Comparison of ENCODE assay signal across 17 cellular contexts in genomic region chr4:5969336-5969735, GRCh38. TPM values are rescaled to one million over a fixed set of nuclear protein-coding genes. Genes with fewer than 3 reads are reported as not detected.
A peak's percentile ranks its signal among the peaks of the same experiment; 100 is the strongest.
DNase-seq lines count a peak whose midpoint lies in the region; ATAC-seq and TF ChIP-seq lines count a peak whose summit lies in the region.
"Had no signal": no experiment of that assay in that cellular context is flagged by ENCODE, and none has a peak within 500 bp of the region (broad histone marks: within the 10 kb centered on the region; RNA-seq: fewer than 3 reads in every experiment).

No MANE protein-coding gene starts in this region.

- TF ChIP-seq CTCF in natural killer cell (IDR thresholded peaks at IDR 0.05), result no peak
- no peak for TF ChIP-seq CTCF in sigmoid colon (IDR thresholded peaks at IDR 0.05)

- H3K27me3 ChIP-seq in sigmoid colon, result peaks cover 6 to 37% (median 13%) of the 10 kb centered on the region in 3 donors

- H3K9me3 ChIP-seq in sigmoid colon, result no peaks in the 10 kb centered on the region
- H3K9me3 ChIP-seq: A549, HAP-1 had no signal

- intact Hi-C loops in natural killer cell (cut with micrococcal nuclease) (no loop called here), sigmoid colon (cut with DNase I) (no loop called here)

- no peaks in the 10 kb centered on the region for H3K9me3 Mint-ChIP-seq in natural killer cell treated with Interleukin-12 subunit alpha and Interleukin-12 subunit beta and Interleukin-15 and Interleukin-18, amount 100 ng/mL, for 72 hours
- H3K9me3 Mint-ChIP-seq in natural killer cell, result no peaks in the 10 kb centered on the region

- H3K36me3 ChIP-seq in sigmoid colon, result no peaks in the 10 kb centered on the region
- H3K36me3 ChIP-seq: HAP-1 had no signal

- H3K4me3 ChIP-seq in sigmoid colon, result no peak overlapping the region
- H3K4me3 ChIP-seq: A549, GM12878, HAP-1 had no signal

- no peak for TF ChIP-seq POLR2A in sigmoid colon (IDR thresholded peaks at IDR 0.05)

- H3K27me3 Mint-ChIP-seq in natural killer cell treated with Interleukin-12 subunit alpha and Interleukin-12 subunit beta and Interleukin-15 and Interleukin-18, amount 100 ng/mL, for 72 hours, result peaks cover 0 to 3% of the 10 kb centered on the region in 2 donors
- no peaks in the 10 kb centered on the region for H3K27me3 Mint-ChIP-seq in natural killer cell (ENCODE audit: low read depth in 2 of 2)

- H3K4me1 ChIP-seq in sigmoid colon, result no peaks in the 10 kb centered on the region
- H3K4me1 ChIP-seq: A549, HAP-1 had no signal

- 74 to 89% methylated on average over 5 of the region's 5 CpGs for WGBS in sigmoid colon, 2 donors

- no peak overlapping the region for H3K4me3 Mint-ChIP-seq in natural killer cell treated with Interleukin-12 subunit alpha and Interleukin-12 subunit beta and Interleukin-15 and Interleukin-18, amount 100 ng/mL, for 72 hours
- H3K4me3 Mint-ChIP-seq in natural killer cell, result no peak overlapping the region
- H3K4me3 Mint-ChIP-seq: CD4-positive, alpha-beta memory T cell had no signal

- DNase-seq in activated CD8-positive, alpha-beta memory T cell treated with anti-CD3 and anti-CD28 coated beads, Interleukin-2, amount 50 U/mL, for 48 hours, result peak; percentile 13
- no peak for DNase-seq in activated CD8-positive, alpha-beta memory T cell treated with anti-CD3 and anti-CD28 coated beads, Interleukin-2, amount 50 U/mL, for 4 hours
- peak; percentile 29 for DNase-seq in natural killer cell treated with Interleukin-12 subunit alpha and Interleukin-12 subunit beta and Interleukin-15 and Interleukin-18, amount 100 ng/mL, for 72 hours (ENCODE audit: low spot score)
- DNase-seq in natural killer cell, result no peak
- DNase-seq in sigmoid colon, result peak; percentile 34
- DNase-seq in activated CD4-positive, CD25-positive, alpha-beta regulatory T cell treated with anti-CD3 and anti-CD28 coated beads, Interleukin-2, amount 50 U/mL, for 72 hours, result no peak
- DNase-seq in activated naive CD4-positive, alpha-beta T cell treated with Interleukin-2 at 50 U/mL for 16 hours, result no peak
- DNase-seq: AML-193; CD4-positive, alpha-beta memory T cell; DMS79 treated with DMSO at 0.1 percent for 48 hours had no signal

- H3K4me1 Mint-ChIP-seq in natural killer cell treated with Interleukin-12 subunit alpha and Interleukin-12 subunit beta and Interleukin-15 and Interleukin-18, amount 100 ng/mL, for 72 hours (ENCODE audit: low read depth in 2 of 2), result no peaks in the 10 kb centered on the region
- no peaks in the 10 kb centered on the region for H3K4me1 Mint-ChIP-seq in natural killer cell
- H3K4me1 Mint-ChIP-seq: CD4-positive, alpha-beta memory T cell had no signal

- H3K27ac Mint-ChIP-seq in natural killer cell treated with Interleukin-12 subunit alpha and Interleukin-12 subunit beta and Interleukin-15 and Interleukin-18, amount 100 ng/mL, for 72 hours, result no peak overlapping the region
- H3K27ac Mint-ChIP-seq in natural killer cell, result no peak overlapping the region

- ATAC-seq in natural killer cell treated with Interleukin-12 subunit alpha and Interleukin-12 subunit beta and Interleukin-15 and Interleukin-18, amount 100 ng/mL, for 72 hours, result no peak
- ATAC-seq in natural killer cell, result no peak
- ATAC-seq: A549, GM12878 had no signal

- no peaks in the 10 kb centered on the region for H3K36me3 Mint-ChIP-seq in natural killer cell treated with Interleukin-12 subunit alpha and Interleukin-12 subunit beta and Interleukin-15 and Interleukin-18, amount 100 ng/mL, for 72 hours
- no peaks in the 10 kb centered on the region for H3K36me3 Mint-ChIP-seq in natural killer cell
- H3K36me3 Mint-ChIP-seq: CD4-positive, alpha-beta memory T cell had no signal

- no peak overlapping the region for H3K27ac ChIP-seq in sigmoid colon
- H3K27ac ChIP-seq: 22Rv1, A549, C4-2B had no signal

- no peak for TF ChIP-seq EP300 in sigmoid colon (IDR thresholded peaks at IDR 0.05)

RNA-seq across cellular contexts. Expression of gene C4orf50, which starts 48.9 kb away (rescaled TPM):
- 1 to 10 TPM in 1 of 2 donors, under 1 TPM in 1; 0.81 to 6.9 TPM for total RNA-seq in natural killer cell treated with Interleukin-12 subunit alpha and Interleukin-12 subunit beta and Interleukin-15 and Interleukin-18, amount 100 ng/mL, for 72 hours
- total RNA-seq in natural killer cell (1 to 10 TPM in 2 of 3 donors, under 1 TPM in 1; 0.63 to 2.7 (median 1.8) TPM), sigmoid colon (under 1 TPM; 0.16 to 0.83 (median 0.70) TPM)
- under 1 TPM in 2 of 3 donors, not detected in 1; under 0.01 to 0.17 TPM for polyA plus RNA-seq in sigmoid colon
- total RNA-seq: HT-29 had no signal
- polyA plus RNA-seq: A549, BJ had no signal

Comparison
In these comparisons a context has a peak if more than half of its experiments do, and no peak if none do; other contexts are left out.
1. DNase-seq: peak in activated CD8-positive, alpha-beta memory T cell treated with anti-CD3 and anti-CD28 coated beads, Interleukin-2, amount 50 U/mL, for 48 hours (single experiment), natural killer cell treated with Interleukin-12 subunit alpha and Interleukin-12 subunit beta and Interleukin-15 and Interleukin-18, amount 100 ng/mL, for 72 hours (single experiment) and sigmoid colon (single experiment); none in activated CD8-positive, alpha-beta memory T cell treated with anti-CD3 and anti-CD28 coated beads, Interleukin-2, amount 50 U/mL, for 4 hours (single experiment), natural killer cell (single experiment), activated CD4-positive, CD25-positive, alpha-beta regulatory T cell treated with anti-CD3 and anti-CD28 coated beads, Interleukin-2, amount 50 U/mL, for 72 hours (single experiment) and activated naive CD4-positive, alpha-beta T cell treated with Interleukin-2 at 50 U/mL for 16 hours (single experiment).